18 cellular contexts compared by ENCODE assay signal in genomic region chr12:26564391-26564790, GRCh38.
A peak's percentile ranks its signal among the peaks of the same experiment; 100 is the strongest.
DNase-seq lines count a peak whose midpoint lies in the region; ATAC-seq and TF ChIP-seq lines count a peak whose summit lies in the region.
"Had no signal": no experiment of that assay in that cellular context is flagged by ENCODE, and none has a peak within 500 bp of the region (broad histone marks: within the 10 kb centered on the region; RNA-seq: fewer than 3 reads in every experiment).

No MANE protein-coding gene starts in this region.

- ATAC-seq in GM18517 (IDR thresholded peaks at IDR 0.05; ENCODE audit: unreplicated experiment) (no peak), HG03521 (IDR thresholded peaks at IDR 0.05; ENCODE audit: unreplicated experiment) (no peak)

- H3K27ac Mint-ChIP-seq in HFFc6: no peak overlapping the region
- H3K27ac Mint-ChIP-seq: B cell, IgD-negative memory B cell had no signal

- H3K79me2 ChIP-seq in fibroblast of lung (ENCODE audit: control insufficient read depth, insufficient read depth, low read length): no peaks in the 10 kb centered on the region

- no peak overlapping the region for H3K9ac ChIP-seq in fibroblast of lung (ENCODE audit: insufficient read depth, low read length)

- no peaks in the 10 kb centered on the region for H3K36me3 ChIP-seq in fibroblast of lung (ENCODE audit: control insufficient read depth, insufficient read depth, low read length)

- peak; percentile 9 for DNase-seq in Daoy (ENCODE audit: low read depth)
- DNase-seq in HFFc6: peak; percentile 26
- DNase-seq in astrocyte of the hippocampus (ENCODE audit: low read depth, low spot score): peak; percentile 19
- peak; percentile 51 to 79 for DNase-seq in fibroblast of lung (ENCODE audit: low read depth in 2 of 2)
- no peak for DNase-seq in NCI-H1694 (lab: John Stamatoyannopoulos, UW)
- no peak for DNase-seq in NCI-H187 treated with DMSO at 0.1 percent for 48 hours (lab: John Stamatoyannopoulos, UW)
- DNase-seq: 8988T, COR-L47, DMS 273 treated with DMSO at 0.1 percent for 48 hours, Kasumi-1, MM.1S, NCI-H1092 treated with DMSO at 0.1 percent for 48 hours, OCI-M1 had no signal

- no peak overlapping the region for H3K27ac ChIP-seq in fibroblast of lung (ENCODE audit: insufficient read depth, low read length)
- H3K27ac ChIP-seq: HL-60 had no signal

- no peak overlapping the region for H2AFZ ChIP-seq in fibroblast of lung (ENCODE audit: low read length)

- H3K27me3 ChIP-seq in fibroblast of lung (ENCODE audit: control insufficient read depth, insufficient read depth, low read length): no peaks in the 10 kb centered on the region

- no peak overlapping the region for H3K4me2 ChIP-seq in fibroblast of lung (ENCODE audit: extremely low read depth, insufficient read depth, low read length)

- no peaks in the 10 kb centered on the region for H3K27me3 Mint-ChIP-seq in HFFc6 (ENCODE audit: insufficient read depth)
- H3K27me3 Mint-ChIP-seq: B cell, IgD-negative memory B cell had no signal

- H3K4me3 Mint-ChIP-seq in HFFc6: no peak overlapping the region
- H3K4me3 Mint-ChIP-seq: B cell, IgD-negative memory B cell had no signal

- no peaks in the 10 kb centered on the region for H4K20me1 ChIP-seq in fibroblast of lung (ENCODE audit: control insufficient read depth, extremely low read depth, insufficient read depth, low read length)

- H3K4me1 ChIP-seq in fibroblast of lung (ENCODE audit: control insufficient read depth, extremely low read depth, insufficient read depth, low read length): no peaks in the 10 kb centered on the region

- H3K9me3 ChIP-seq in fibroblast of lung (ENCODE audit: control insufficient read depth, insufficient read depth, low read depth, low read length): no peaks in the 10 kb centered on the region

- TF ChIP-seq CTCF in HFFc6 (IDR thresholded peaks at IDR 0.05): no peak
- TF ChIP-seq CTCF in fibroblast of lung (conservative IDR thresholded peaks at IDR 0.05 in 1 of 2, IDR thresholded peaks at IDR 0.05 in 1 of 2; ENCODE audit: low read depth in 1 of 2, low read length in 2 of 2): no peak

- peaks cover 21% of the 10 kb centered on the region for H3K4me1 Mint-ChIP-seq in HFFc6 (ENCODE audit: low read depth)

- H3K4me3 ChIP-seq in fibroblast of lung (replicated peaks in 1 of 4; ENCODE audit: control extremely low read depth in 1 of 4, insufficient read depth in 1 of 4, low read depth in 3 of 4, low read length in 4 of 4): no peak overlapping the region

- no peaks in the 10 kb centered on the region for H3K36me3 Mint-ChIP-seq in HFFc6 (ENCODE audit: low read depth)

- no peaks in the 10 kb centered on the region for H3K9me3 Mint-ChIP-seq in HFFc6
- H3K9me3 Mint-ChIP-seq: IgD-negative memory B cell had no signal

Comparison
In these comparisons a context has a peak if more than half of its experiments do, and no peak if none do; other contexts are left out.
1. DNase-seq: peak in Daoy (single experiment), HFFc6 (single experiment), astrocyte of the hippocampus (single experiment) and fibroblast of lung (2 of 2); none in NCI-H1694 (single experiment) and NCI-H187 treated with DMSO at 0.1 percent for 48 hours (single experiment).